Comparison of ENCODE assay signal across 1 cellular context in genomic region chr6:161169060-161169459, GRCh38.
TF ChIP-seq lines count a peak whose summit lies in the region.

No MANE protein-coding gene starts in this region.

TF ChIP-seq in HCT116, 20 proteins besides CTCF, POLR2A, EP300 and RAD21:
- no peak for TF ChIP-seq TCF7L2 (IDR thresholded peaks at IDR 0.05; ENCODE audit: borderline replicate concordance, extremely low read depth, insufficient read depth, insufficient read length)
- no peak for TF ChIP-seq SP1 (IDR thresholded peaks at IDR 0.05; ENCODE audit: low read depth)
- no peak for TF ChIP-seq JUND (IDR thresholded peaks at IDR 0.05)
- no peak for TF ChIP-seq ELF1 (IDR thresholded peaks at IDR 0.05; ENCODE audit: borderline replicate concordance, low read depth)
- TF ChIP-seq EZH2phosphoT487 (IDR thresholded peaks at IDR 0.05; ENCODE audit: borderline replicate concordance) = no peak
- no peak for TF ChIP-seq POLR2AphosphoS5 (IDR thresholded peaks at IDR 0.05; ENCODE audit: low read depth, low read length)
- TF ChIP-seq EGR1 (IDR thresholded peaks at IDR 0.05; ENCODE audit: low read depth) = no peak
- no peak for TF ChIP-seq SRF (IDR thresholded peaks at IDR 0.05; ENCODE audit: low read depth)
- TF ChIP-seq, protein P1, sequence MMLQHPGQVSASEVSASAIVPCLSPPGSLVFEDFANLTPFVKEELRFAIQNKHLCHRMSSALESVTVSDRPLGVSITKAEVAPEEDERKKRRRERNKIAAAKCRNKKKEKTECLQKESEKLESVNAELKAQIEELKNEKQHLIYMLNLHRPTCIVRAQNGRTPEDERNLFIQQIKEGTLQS (IDR thresholded peaks at IDR 0.05) = no peak
- TF ChIP-seq, protein P2, sequence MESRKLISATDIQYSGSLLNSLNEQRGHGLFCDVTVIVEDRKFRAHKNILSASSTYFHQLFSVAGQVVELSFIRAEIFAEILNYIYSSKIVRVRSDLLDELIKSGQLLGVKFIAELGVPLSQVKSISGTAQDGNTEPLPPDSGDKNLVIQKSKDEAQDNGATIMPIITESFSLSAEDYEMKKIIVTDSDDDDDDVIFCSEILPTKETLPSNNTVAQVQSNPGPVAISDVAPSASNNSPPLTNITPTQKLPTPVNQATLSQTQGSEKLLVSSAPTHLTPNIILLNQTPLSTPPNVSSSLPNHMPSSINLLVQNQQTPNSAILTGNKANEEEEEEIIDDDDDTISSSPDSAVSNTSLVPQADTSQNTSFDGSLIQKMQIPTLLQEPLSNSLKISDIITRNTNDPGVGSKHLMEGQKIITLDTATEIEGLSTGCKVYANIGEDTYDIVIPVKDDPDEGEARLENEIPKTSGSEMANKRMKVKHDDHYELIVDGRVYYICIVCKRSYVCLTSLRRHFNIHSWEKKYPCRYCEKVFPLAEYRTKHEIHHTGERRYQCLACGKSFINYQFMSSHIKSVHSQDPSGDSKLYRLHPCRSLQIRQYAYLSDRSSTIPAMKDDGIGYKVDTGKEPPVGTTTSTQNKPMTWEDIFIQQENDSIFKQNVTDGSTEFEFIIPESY (IDR thresholded peaks at IDR 0.05; ENCODE audit: extremely low read depth, insufficient replicate concordance, low read length) = no peak
- TF ChIP-seq, protein P3, sequence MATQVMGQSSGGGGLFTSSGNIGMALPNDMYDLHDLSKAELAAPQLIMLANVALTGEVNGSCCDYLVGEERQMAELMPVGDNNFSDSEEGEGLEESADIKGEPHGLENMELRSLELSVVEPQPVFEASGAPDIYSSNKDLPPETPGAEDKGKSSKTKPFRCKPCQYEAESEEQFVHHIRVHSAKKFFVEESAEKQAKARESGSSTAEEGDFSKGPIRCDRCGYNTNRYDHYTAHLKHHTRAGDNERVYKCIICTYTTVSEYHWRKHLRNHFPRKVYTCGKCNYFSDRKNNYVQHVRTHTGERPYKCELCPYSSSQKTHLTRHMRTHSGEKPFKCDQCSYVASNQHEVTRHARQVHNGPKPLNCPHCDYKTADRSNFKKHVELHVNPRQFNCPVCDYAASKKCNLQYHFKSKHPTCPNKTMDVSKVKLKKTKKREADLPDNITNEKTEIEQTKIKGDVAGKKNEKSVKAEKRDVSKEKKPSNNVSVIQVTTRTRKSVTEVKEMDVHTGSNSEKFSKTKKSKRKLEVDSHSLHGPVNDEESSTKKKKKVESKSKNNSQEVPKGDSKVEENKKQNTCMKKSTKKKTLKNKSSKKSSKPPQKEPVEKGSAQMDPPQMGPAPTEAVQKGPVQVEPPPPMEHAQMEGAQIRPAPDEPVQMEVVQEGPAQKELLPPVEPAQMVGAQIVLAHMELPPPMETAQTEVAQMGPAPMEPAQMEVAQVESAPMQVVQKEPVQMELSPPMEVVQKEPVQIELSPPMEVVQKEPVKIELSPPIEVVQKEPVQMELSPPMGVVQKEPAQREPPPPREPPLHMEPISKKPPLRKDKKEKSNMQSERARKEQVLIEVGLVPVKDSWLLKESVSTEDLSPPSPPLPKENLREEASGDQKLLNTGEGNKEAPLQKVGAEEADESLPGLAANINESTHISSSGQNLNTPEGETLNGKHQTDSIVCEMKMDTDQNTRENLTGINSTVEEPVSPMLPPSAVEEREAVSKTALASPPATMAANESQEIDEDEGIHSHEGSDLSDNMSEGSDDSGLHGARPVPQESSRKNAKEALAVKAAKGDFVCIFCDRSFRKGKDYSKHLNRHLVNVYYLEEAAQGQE (IDR thresholded peaks at IDR 0.05; ENCODE audit: low read depth) = no peak
TF ChIP-seq in HCT116: peak in this region for 0.
